1 cellular context compared by ENCODE assay signal in genomic region chr17:29664743-29665479, GRCh38.
TF ChIP-seq lines count a peak whose summit lies in the region.

No MANE protein-coding gene starts in this region.

TF ChIP-seq in HepG2, 621 proteins besides CTCF, POLR2A, EP300 and RAD21 (continued from another document):
- TF ChIP-seq, protein P1, sequence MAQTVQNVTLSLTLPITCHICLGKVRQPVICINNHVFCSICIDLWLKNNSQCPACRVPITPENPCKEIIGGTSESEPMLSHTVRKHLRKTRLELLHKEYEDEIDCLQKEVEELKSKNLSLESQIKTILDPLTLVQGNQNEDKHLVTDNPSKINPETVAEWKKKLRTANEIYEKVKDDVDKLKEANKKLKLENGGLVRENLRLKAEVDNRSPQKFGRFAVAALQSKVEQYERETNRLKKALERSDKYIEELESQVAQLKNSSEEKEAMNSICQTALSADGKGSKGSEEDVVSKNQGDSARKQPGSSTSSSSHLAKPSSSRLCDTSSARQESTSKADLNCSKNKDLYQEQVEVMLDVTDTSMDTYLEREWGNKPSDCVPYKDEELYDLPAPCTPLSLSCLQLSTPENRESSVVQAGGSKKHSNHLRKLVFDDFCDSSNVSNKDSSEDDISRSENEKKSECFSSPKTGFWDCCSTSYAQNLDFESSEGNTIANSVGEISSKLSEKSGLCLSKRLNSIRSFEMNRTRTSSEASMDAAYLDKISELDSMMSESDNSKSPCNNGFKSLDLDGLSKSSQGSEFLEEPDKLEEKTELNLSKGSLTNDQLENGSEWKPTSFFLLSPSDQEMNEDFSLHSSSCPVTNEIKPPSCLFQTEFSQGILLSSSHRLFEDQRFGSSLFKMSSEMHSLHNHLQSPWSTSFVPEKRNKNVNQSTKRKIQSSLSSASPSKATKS (CRISPR knock-in tag; IDR thresholded peaks at IDR 0.05): no peak
- TF ChIP-seq, protein P2, sequence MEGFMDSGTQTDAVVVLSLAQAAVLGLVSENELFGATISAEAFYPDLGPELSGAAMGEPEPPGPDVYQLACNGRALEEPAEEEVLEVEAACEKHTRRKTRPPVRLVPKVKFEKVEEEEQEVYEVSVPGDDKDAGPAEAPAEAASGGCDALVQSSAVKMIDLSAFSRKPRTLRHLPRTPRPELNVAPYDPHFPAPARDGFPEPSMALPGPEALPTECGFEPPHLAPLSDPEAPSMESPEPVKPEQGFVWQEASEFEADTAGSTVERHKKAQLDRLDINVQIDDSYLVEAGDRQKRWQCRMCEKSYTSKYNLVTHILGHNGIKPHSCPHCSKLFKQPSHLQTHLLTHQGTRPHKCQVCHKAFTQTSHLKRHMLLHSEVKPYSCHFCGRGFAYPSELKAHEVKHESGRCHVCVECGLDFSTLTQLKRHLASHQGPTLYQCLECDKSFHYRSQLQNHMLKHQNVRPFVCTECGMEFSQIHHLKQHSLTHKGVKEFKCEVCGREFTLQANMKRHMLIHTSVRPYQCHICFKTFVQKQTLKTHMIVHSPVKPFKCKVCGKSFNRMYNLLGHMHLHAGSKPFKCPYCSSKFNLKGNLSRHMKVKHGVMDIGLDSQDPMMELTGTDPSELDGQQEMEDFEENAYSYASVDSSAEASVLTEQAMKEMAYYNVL (CRISPR knock-in tag; IDR thresholded peaks at IDR 0.05; ENCODE audit: borderline replicate concordance): no peak
- TF ChIP-seq FOXK1 (CRISPR knock-in tag; IDR thresholded peaks at IDR 0.05; ENCODE audit: borderline replicate concordance, low read depth): no peak
- TF ChIP-seq ZBTB4 (CRISPR knock-in tag; IDR thresholded peaks at IDR 0.05; ENCODE audit: borderline replicate concordance): no peak
- TF ChIP-seq ZNF724P (CRISPR knock-in tag; IDR thresholded peaks at IDR 0.05; ENCODE audit: borderline replicate concordance): no peak
- TF ChIP-seq, protein P3, sequence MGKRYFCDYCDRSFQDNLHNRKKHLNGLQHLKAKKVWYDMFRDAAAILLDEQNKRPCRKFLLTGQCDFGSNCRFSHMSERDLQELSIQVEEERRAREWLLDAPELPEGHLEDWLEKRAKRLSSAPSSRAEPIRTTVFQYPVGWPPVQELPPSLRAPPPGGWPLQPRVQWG (CRISPR knock-in tag; IDR thresholded peaks at IDR 0.05; ENCODE audit: borderline replicate concordance, low read depth): no peak
- no peak for TF ChIP-seq TEAD2 (CRISPR knock-in tag; IDR thresholded peaks at IDR 0.05)
- no peak for TF ChIP-seq ZNF530 (CRISPR knock-in tag; IDR thresholded peaks at IDR 0.05; ENCODE audit: low read depth)
- no peak for TF ChIP-seq MEIS1 (CRISPR knock-in tag; IDR thresholded peaks at IDR 0.05; ENCODE audit: borderline replicate concordance)
- TF ChIP-seq XRCC5 (optimal IDR thresholded peaks at IDR 0.05; ENCODE audit: low read length): no peak
- TF ChIP-seq ZEB1 (IDR thresholded peaks at IDR 0.05; ENCODE audit: insufficient replicate concordance, low read depth): no peak
